1 cellular context compared by ENCODE assay signal in genomic region chr19:57578487-57579205, GRCh38.
TF ChIP-seq lines count a peak whose summit lies in the region.

ZNF416 (minus strand) TSS chr19:57578911; CDS start chr19:57578704, 207 bp downstream.

TF ChIP-seq in HepG2, 621 proteins besides CTCF, POLR2A, EP300 and RAD21 (continued from another document and continues in another):
- TF ChIP-seq PATZ1 (CRISPR knock-in tag; IDR thresholded peaks at IDR 0.05), result no peak
- TF ChIP-seq ZNF501 (CRISPR knock-in tag; IDR thresholded peaks at IDR 0.05), result peak; percentile 44; the same call in 1 of the 2 replicates
- TF ChIP-seq BRF2 (CRISPR knock-in tag; IDR thresholded peaks at IDR 0.05), result no peak
- TF ChIP-seq NFE2 (CRISPR knock-in tag; IDR thresholded peaks at IDR 0.05), result no peak
- no peak for TF ChIP-seq MED13 (CRISPR knock-in tag; IDR thresholded peaks at IDR 0.05)
- TF ChIP-seq ZNF225 (CRISPR knock-in tag; IDR thresholded peaks at IDR 0.05), result peak; percentile 60; the same call in 1 of the 2 replicates
- TF ChIP-seq ZNF331 (CRISPR knock-in tag; IDR thresholded peaks at IDR 0.05), result peak; percentile 40; the same call in 1 of the 2 replicates
- TF ChIP-seq ZNF597 (CRISPR knock-in tag; IDR thresholded peaks at IDR 0.05), result no peak
- TF ChIP-seq ZNF576 (CRISPR knock-in tag; IDR thresholded peaks at IDR 0.05), result no peak
- TF ChIP-seq DNMT3B (CRISPR knock-in tag; conservative IDR thresholded peaks at IDR 0.05), result no peak; the same call in 1 of the 2 replicates
- TF ChIP-seq HNRNPUL1 (IDR thresholded peaks at IDR 0.05; ENCODE audit: low read depth, low read length), result no peak
- TF ChIP-seq ZNF281 (CRISPR knock-in tag; IDR thresholded peaks at IDR 0.05; ENCODE audit: borderline replicate concordance), result no peak
- peak; percentile 24; the same call in 1 of the 2 replicates for TF ChIP-seq THRA (CRISPR knock-in tag; IDR thresholded peaks at IDR 0.05; ENCODE audit: borderline replicate concordance)
- peak; percentile 39; the same call in 1 of the 2 replicates for TF ChIP-seq HOXA9 (CRISPR knock-in tag; IDR thresholded peaks at IDR 0.05; ENCODE audit: borderline replicate concordance)
- TF ChIP-seq ZNF143 (CRISPR knock-in tag; IDR thresholded peaks at IDR 0.05), result peak; percentile 97
- no peak for TF ChIP-seq MAFG (CRISPR knock-in tag; IDR thresholded peaks at IDR 0.05)
- 0 out of 2 replicates have a peak, but pooled peaks have one; percentile 40 for TF ChIP-seq RXRB (CRISPR knock-in tag; IDR thresholded peaks at IDR 0.05; ENCODE audit: borderline replicate concordance)
- peak; percentile 84 for TF ChIP-seq XRCC5 (optimal IDR thresholded peaks at IDR 0.05; ENCODE audit: low read length)
- TF ChIP-seq AGO1 (IDR thresholded peaks at IDR 0.05; ENCODE audit: low read depth, low read length, poor library complexity, severe bottlenecking), result no peak
- peak; percentile 22; the same call in 1 of the 2 replicates for TF ChIP-seq HDAC2 (CRISPR knock-in tag; IDR thresholded peaks at IDR 0.05)
- no peak for TF ChIP-seq ZNF546 (CRISPR knock-in tag; conservative IDR thresholded peaks at IDR 0.05)
- peak; percentile 30; the same call in 1 of the 2 replicates for TF ChIP-seq SIX4 (CRISPR knock-in tag; IDR thresholded peaks at IDR 0.05)
- no peak for TF ChIP-seq MAFK (conservative IDR thresholded peaks at IDR 0.05 in 1 of 2, IDR thresholded peaks at IDR 0.05 in 1 of 2; ENCODE audit: low read length in 2 of 2)
- 0 out of 2 replicates have a peak, but pooled peaks have one; percentile 31 for TF ChIP-seq HNF1B (CRISPR knock-in tag; IDR thresholded peaks at IDR 0.05)
- no peak for TF ChIP-seq FLYWCH1 (CRISPR knock-in tag; IDR thresholded peaks at IDR 0.05)
- TF ChIP-seq GABPA (IDR thresholded peaks at IDR 0.05; ENCODE audit: low read depth, low read length), result peak; percentile 87
- TF ChIP-seq GABPA (CRISPR knock-in tag; IDR thresholded peaks at IDR 0.05; ENCODE audit: low read depth), result peak; percentile 96
- TF ChIP-seq ZFP36L2 (CRISPR knock-in tag; IDR thresholded peaks at IDR 0.05), result no peak
- TF ChIP-seq ZNF451 (CRISPR knock-in tag; IDR thresholded peaks at IDR 0.05), result no peak
- TF ChIP-seq ZNF800 (CRISPR knock-in tag; IDR thresholded peaks at IDR 0.05), result 0 out of 2 replicates have a peak, but pooled peaks have one; percentile 50
- TF ChIP-seq TBP (CRISPR knock-in tag; IDR thresholded peaks at IDR 0.05), result no peak
- TF ChIP-seq ZKSCAN1 (IDR thresholded peaks at IDR 0.05; ENCODE audit: low read length), result no peak
- peak; percentile 100 for TF ChIP-seq ZFP91 (CRISPR knock-in tag; IDR thresholded peaks at IDR 0.05; ENCODE audit: borderline replicate concordance)
- TF ChIP-seq GABPB1 (CRISPR knock-in tag; IDR thresholded peaks at IDR 0.05), result peak; percentile 98
- 0 out of 2 replicates have a peak, but pooled peaks have one; percentile 28 for TF ChIP-seq DZIP1 (CRISPR knock-in tag; IDR thresholded peaks at IDR 0.05)
- TF ChIP-seq HNRNPLL (IDR thresholded peaks at IDR 0.05; ENCODE audit: low read depth, low read length, poor library complexity, severe bottlenecking), result peak; percentile 54
- no peak for TF ChIP-seq KDM5B (CRISPR knock-in tag; IDR thresholded peaks at IDR 0.05; ENCODE audit: borderline replicate concordance)
- 0 out of 2 replicates have a peak, but pooled peaks have one; percentile 42 for TF ChIP-seq ZNF615 (CRISPR knock-in tag; IDR thresholded peaks at IDR 0.05; ENCODE audit: borderline replicate concordance)
- TF ChIP-seq THAP9 (CRISPR knock-in tag; IDR thresholded peaks at IDR 0.05; ENCODE audit: borderline replicate concordance), result peak; percentile 44; the same call in 1 of the 2 replicates
- peak; percentile 86 for TF ChIP-seq YEATS2 (CRISPR knock-in tag; IDR thresholded peaks at IDR 0.05; ENCODE audit: borderline replicate concordance)
